21 cellular contexts compared by ENCODE assay signal in genomic region chr2:207112397-207112796, GRCh38.
"Had no signal": no experiment of that assay in that cellular context is flagged by ENCODE, and none has a peak within 500 bp of the region (broad histone marks: within the 10 kb centered on the region; RNA-seq: fewer than 3 reads in every experiment).

No MANE protein-coding gene starts in this region.

- H3K4me1 Mint-ChIP-seq: activated T-helper 17 cell treated with anti-CD3 and anti-CD28 coated beads, Interleukin-2, amount 50 U/mL, for 72 hours had no signal

- H3K4me1 ChIP-seq: psoas muscle, right lobe of liver, testis had no signal

- H3K9me3 Mint-ChIP-seq: activated naive CD4-positive, alpha-beta T cell treated with anti-CD3 and anti-CD28 coated beads for 36 hours; activated T-helper 17 cell treated with anti-CD3 and anti-CD28 coated beads, Interleukin-2, amount 50 U/mL, for 72 hours; nephron; stimulated activated naive CD8-positive, alpha-beta T cell treated with anti-CD3 and anti-CD28 coated beads, Interleukin-15, Interleukin-2, amounts not matched to agents 100 ng/mL and 50 ng/mL, for 24 hours; T-cell had no signal

- H3K36me3 ChIP-seq: right lobe of liver had no signal

- H3K27me3 Mint-ChIP-seq: activated T-helper 17 cell treated with anti-CD3 and anti-CD28 coated beads, Interleukin-2, amount 50 U/mL, for 72 hours; stimulated activated naive CD8-positive, alpha-beta T cell treated with anti-CD3 and anti-CD28 coated beads, Interleukin-15, Interleukin-2, amounts not matched to agents 100 ng/mL and 50 ng/mL, for 24 hours; T-cell had no signal

- H3K9me3 ChIP-seq: adrenal gland, psoas muscle, right lobe of liver, testis, upper lobe of left lung had no signal

- H3K27ac Mint-ChIP-seq: activated naive CD4-positive, alpha-beta T cell treated with anti-CD3 and anti-CD28 coated beads for 36 hours; activated T-helper 17 cell treated with anti-CD3 and anti-CD28 coated beads, Interleukin-2, amount 50 U/mL, for 72 hours; nephron; stimulated activated naive CD8-positive, alpha-beta T cell treated with anti-CD3 and anti-CD28 coated beads, Interleukin-15, Interleukin-2, amounts not matched to agents 100 ng/mL and 50 ng/mL, for 24 hours had no signal

- H3K4me3 Mint-ChIP-seq: activated naive CD4-positive, alpha-beta T cell treated with anti-CD3 and anti-CD28 coated beads for 36 hours; activated T-helper 17 cell treated with anti-CD3 and anti-CD28 coated beads, Interleukin-2, amount 50 U/mL, for 72 hours; nephron; stimulated activated naive CD8-positive, alpha-beta T cell treated with anti-CD3 and anti-CD28 coated beads, Interleukin-15, Interleukin-2, amounts not matched to agents 100 ng/mL and 50 ng/mL, for 24 hours; T-cell had no signal

- DNase-seq: activated CD4-positive, alpha-beta T cell treated with anti-CD3 and anti-CD28 coated beads, Interleukin-2, amount 50 U/mL, for 48 hours; activated naive CD4-positive, alpha-beta T cell treated with anti-CD3 and anti-CD28 coated beads for 36 hours; adrenal gland; cortex of kidney; effector CD8-positive, alpha-beta T cell; foreskin fibroblast; hypothalamus; left ventricle myocardium superior; mesenchymal stem cell; psoas muscle; right lobe of liver; stimulated activated CD4-positive, alpha-beta T cell treated with anti-CD3 and anti-CD28 coated beads, Interleukin-4, amount 100 ng/mL, for 4 hours; stimulated activated CD8-positive, alpha-beta memory T cell treated with anti-CD3 and anti-CD28 coated beads, Interleukin-4, amount 100 ng/mL, for 48 hours; T-cell; testis; upper lobe of left lung had no signal

- ATAC-seq: activated T-helper 17 cell treated with anti-CD3 and anti-CD28 coated beads, Interleukin-2, amount 50 U/mL, for 72 hours; left ventricle myocardium superior; psoas muscle; right lobe of liver had no signal

- H3K27ac ChIP-seq: adrenal gland, psoas muscle, right lobe of liver, testis, upper lobe of left lung, VCaP had no signal

- H3K4me3 ChIP-seq: adrenal gland, psoas muscle, right lobe of liver, smooth muscle cell, testis, upper lobe of left lung had no signal

- H3K27me3 ChIP-seq: adrenal gland, right lobe of liver, testis, upper lobe of left lung had no signal
